In genomic region chr12:11894890-11895289, GRCh38 we compare ENCODE assay signal across 17 cellular contexts.
A peak's percentile ranks its signal among the peaks of the same experiment; 100 is the strongest.
DNase-seq lines count a peak whose midpoint lies in the region; ATAC-seq and TF ChIP-seq lines count a peak whose summit lies in the region.
"Had no signal": no experiment of that assay in that cellular context is flagged by ENCODE, and none has a peak within 500 bp of the region (broad histone marks: within the 10 kb centered on the region; RNA-seq: fewer than 3 reads in every experiment).

No MANE protein-coding gene starts in this region.

- H3K27ac Mint-ChIP-seq in activated CD8-positive, alpha-beta T cell treated with anti-CD3 and anti-CD28 coated beads, Interleukin-2, amount 10 ng/mL, durations not matched to agents 7 days and 5 days = no peak overlapping the region
- no peak overlapping the region for H3K27ac Mint-ChIP-seq in mesothelial cell of epicardium

- in situ Hi-C loops in GM23248 (cut with MboI) = no loop called here

- H3K4me1 Mint-ChIP-seq in activated CD8-positive, alpha-beta T cell treated with anti-CD3 and anti-CD28 coated beads, Interleukin-2, amount 10 ng/mL, durations not matched to agents 7 days and 5 days (ENCODE audit: low read depth) = peaks cover 25% of the 10 kb centered on the region
- H3K4me1 Mint-ChIP-seq in mesothelial cell of epicardium = peaks cover 2% of the 10 kb centered on the region

- peak; percentile 69 for ATAC-seq in HG03066 (IDR thresholded peaks at IDR 0.05; ENCODE audit: low read depth, unreplicated experiment)
- peak; percentile 61 for ATAC-seq in activated CD8-positive, alpha-beta T cell treated with anti-CD3 and anti-CD28 coated beads, Interleukin-2, amount 10 ng/mL, durations not matched to agents 7 days and 5 days

- peak overlapping the region in 2 of 11 experiments; percentile 39 to 56; a peak in 2 of 22 replicates for H3K9ac ChIP-seq in BLaER1 treated with 17β-estradiol and CSF1 and Interleukin-3, amounts not matched to agents 10 nM and 100 nM
- H3K9ac ChIP-seq in GM23248 = no peak overlapping the region

- no peaks in the 10 kb centered on the region for H3K79me2 ChIP-seq in GM23248 (ENCODE audit: insufficient read depth)

- H3K36me3 Mint-ChIP-seq in activated CD8-positive, alpha-beta T cell treated with anti-CD3 and anti-CD28 coated beads, Interleukin-2, amount 10 ng/mL, durations not matched to agents 7 days and 5 days (ENCODE audit: low read depth) = peaks cover 22% of the 10 kb centered on the region
- peaks cover 14% of the 10 kb centered on the region for H3K36me3 Mint-ChIP-seq in mesothelial cell of epicardium

- no peaks in the 10 kb centered on the region for H3K9me3 Mint-ChIP-seq in activated CD8-positive, alpha-beta T cell treated with anti-CD3 and anti-CD28 coated beads, Interleukin-2, amount 10 ng/mL, durations not matched to agents 7 days and 5 days (ENCODE audit: insufficient read depth)
- no peaks in the 10 kb centered on the region for H3K9me3 Mint-ChIP-seq in mesothelial cell of epicardium
- H3K9me3 Mint-ChIP-seq: CD14-positive monocyte had no signal

- POLR2A ChIA-PET in activated CD8-positive, alpha-beta T cell treated with anti-CD3 and anti-CD28 coated beads, Interleukin-2, amount 10 ng/mL, durations not matched to agents 7 days and 5 days (lab: Charles Lee) = no interaction called here

- peaks cover 53 to 76% (median 63%) of the 10 kb centered on the region in 10 experiments for H3K4me1 ChIP-seq in BLaER1 treated with 17β-estradiol and CSF1 and Interleukin-3, amounts not matched to agents 10 nM and 100 nM
- no peaks in the 10 kb centered on the region for H3K4me1 ChIP-seq in GM23248 (ENCODE audit: insufficient read depth)

- WGBS in GM23248 (ENCODE audit: low coverage in 1 of 2, low lambda C conversion rate in 2 of 2, missing lambda C conversion rate in 2 of 2), 2 experiments = 80 to 87% methylated on average over 4 of the region's 4 CpGs

- peaks cover 2% of the 10 kb centered on the region for H3K27me3 Mint-ChIP-seq in activated CD8-positive, alpha-beta T cell treated with anti-CD3 and anti-CD28 coated beads, Interleukin-2, amount 10 ng/mL, durations not matched to agents 7 days and 5 days (ENCODE audit: low read depth)
- H3K27me3 Mint-ChIP-seq in mesothelial cell of epicardium (ENCODE audit: low read depth) = no peaks in the 10 kb centered on the region

- no peak overlapping the region for H3K4me3 ChIP-seq in BLaER1 treated with 17β-estradiol and CSF1 and Interleukin-3, amounts not matched to agents 10 nM and 100 nM
- H3K4me3 ChIP-seq in GM23248 = no peak overlapping the region
- H3K4me3 ChIP-seq: left lung, tibial nerve had no signal

- peak overlapping the region; percentile 6 to 89 (median 75); a peak in 20 of 22 replicates for H3K4me2 ChIP-seq in BLaER1 treated with 17β-estradiol and CSF1 and Interleukin-3, amounts not matched to agents 10 nM and 100 nM
- no peak overlapping the region for H3K4me2 ChIP-seq in GM23248 (ENCODE audit: unreplicated experiment)

- H3K9me2 ChIP-seq in GM23248 (ENCODE audit: insufficient read depth) = no peaks in the 10 kb centered on the region

- no peak for TF ChIP-seq CTCF in GM10266 (IDR thresholded peaks at IDR 0.05; ENCODE audit: control insufficient read depth, insufficient read depth, low read depth, missing control alignments)
- no peak for TF ChIP-seq CTCF in mesothelial cell of epicardium (IDR thresholded peaks at IDR 0.05; ENCODE audit: unreplicated experiment)

- peaks cover 0 to 6% (median 0%) of the 10 kb centered on the region in 11 experiments; a peak in 4 of 22 replicates for H3K9me3 ChIP-seq in BLaER1 treated with 17β-estradiol and CSF1 and Interleukin-3, amounts not matched to agents 10 nM and 100 nM (replicated peaks in 1 of 11)
- H3K9me3 ChIP-seq in GM23248 (ENCODE audit: low read depth) = no peaks in the 10 kb centered on the region
- H3K9me3 ChIP-seq: left lung, tibial nerve had no signal

- H2AFZ ChIP-seq in GM23248 = no peak overlapping the region

- DNase-seq in GM10266 (ENCODE audit: extremely low spot score) = peak; percentile 24
- DNase-seq in activated CD8-positive, alpha-beta T cell treated with anti-CD3 and anti-CD28 coated beads, Interleukin-2, amount 10 ng/mL, durations not matched to agents 7 days and 5 days = peak; percentile 50
- no peak for DNase-seq in mesothelial cell of epicardium (ENCODE audit: low spot score in 2 of 2, unreplicated experiment in 2 of 2)
- no peak for DNase-seq in stimulated activated CD4-positive, alpha-beta T cell treated with anti-CD3 and anti-CD28 coated beads, Interleukin-4, amount 100 ng/mL, for 4 hours
- DNase-seq in GM23248 = no peak
- no peak for DNase-seq in DMS53 treated with DMSO at 0.1 percent for 48 hours (lab: John Stamatoyannopoulos, UW; ENCODE audit: unreplicated experiment)
- DNase-seq: activated effector memory CD4-positive, alpha-beta T cell treated with Interleukin-2 at 50 U/mL for 16 hours; effector CD4-positive, alpha-beta T cell; H7; left lung; naive thymus-derived CD8-positive, alpha-beta T cell; NCI-H1930; NCI-H69 had no signal

- H4K20me1 ChIP-seq in BLaER1 treated with 17β-estradiol and CSF1 and Interleukin-3, amounts not matched to agents 10 nM and 100 nM = peaks cover 0 to 3% (median 0%) of the 10 kb centered on the region in 11 experiments; a peak in 1 of 22 replicates
- no peaks in the 10 kb centered on the region for H4K20me1 ChIP-seq in GM23248 (ENCODE audit: insufficient read depth)

- no peak overlapping the region for H3K4me3 Mint-ChIP-seq in activated CD8-positive, alpha-beta T cell treated with anti-CD3 and anti-CD28 coated beads, Interleukin-2, amount 10 ng/mL, durations not matched to agents 7 days and 5 days
- no peak overlapping the region for H3K4me3 Mint-ChIP-seq in mesothelial cell of epicardium
- H3K4me3 Mint-ChIP-seq: CD14-positive monocyte had no signal

- no peaks in the 10 kb centered on the region for H3K27me3 ChIP-seq in BLaER1 treated with 17β-estradiol and CSF1 and Interleukin-3, amounts not matched to agents 10 nM and 100 nM
- no peaks in the 10 kb centered on the region for H3K27me3 ChIP-seq in GM23248 (replicated peaks; ENCODE audit: insufficient read depth)
- H3K27me3 ChIP-seq: left lung, tibial nerve had no signal

- H3K36me3 ChIP-seq in BLaER1 treated with 17β-estradiol and CSF1 and Interleukin-3, amounts not matched to agents 10 nM and 100 nM = peaks cover 28 to 59% (median 45%) of the 10 kb centered on the region in 11 experiments; a peak in 21 of 22 replicates
- no peaks in the 10 kb centered on the region; the same call in 1 of the 2 replicates for H3K36me3 ChIP-seq in GM23248 (ENCODE audit: low read depth)

- H3K27ac ChIP-seq in BLaER1 treated with 17β-estradiol and CSF1 and Interleukin-3, amounts not matched to agents 10 nM and 100 nM = peak overlapping the region in 4 of 11 experiments; percentile 39 to 68 (median 59); a peak in 9 of 22 replicates
- H3K27ac ChIP-seq in GM23248 = no peak overlapping the region
- H3K27ac ChIP-seq: tibial nerve had no signal

- no peaks in the 10 kb centered on the region for H3F3A ChIP-seq in GM23248 (ENCODE audit: insufficient read depth)

- CTCF ChIA-PET in activated CD8-positive, alpha-beta T cell treated with anti-CD3 and anti-CD28 coated beads, Interleukin-2, amount 10 ng/mL, durations not matched to agents 7 days and 5 days (lab: Charles Lee) = interaction anchor here (1.6 kb wide), 1 partner anchor 114 kb away, joined by 3 read pairs; no protein-coding TSS in a partner anchor

Comparison
In these comparisons a context has a peak if more than half of its experiments do, and no peak if none do; other contexts are left out.
1. DNase-seq: peak in GM10266 (single experiment) and activated CD8-positive, alpha-beta T cell treated with anti-CD3 and anti-CD28 coated beads, Interleukin-2, amount 10 ng/mL, durations not matched to agents 7 days and 5 days (single experiment); none in mesothelial cell of epicardium (0 of 2), stimulated activated CD4-positive, alpha-beta T cell treated with anti-CD3 and anti-CD28 coated beads, Interleukin-4, amount 100 ng/mL, for 4 hours (0 of 2), GM23248 (single experiment) and DMS53 treated with DMSO at 0.1 percent for 48 hours (single experiment).